ENCODE assay signal across 25 cellular contexts in genomic region chr19:3266092-3266693, GRCh38. TPM values are rescaled to one million over a fixed set of nuclear protein-coding genes. Genes with fewer than 3 reads are reported as not detected.
"Had no signal": no experiment of that assay in that cellular context is flagged by ENCODE, and none has a peak within 500 bp of the region (broad histone marks: within the 10 kb centered on the region; RNA-seq: fewer than 3 reads in every experiment).

No MANE protein-coding gene starts in this region.

- DNase-seq: activated CD4-positive, alpha-beta T cell treated with anti-CD3 and anti-CD28 coated beads for 36 hours; activated CD4-positive, alpha-beta T cell treated with anti-CD3 and anti-CD28 coated beads, Interleukin-2, amount 10 ng/mL, durations not matched to agents 7 days and 5 days; activated CD4-positive, alpha-beta T cell treated with anti-CD3 and anti-CD28 coated beads, Interleukin-2, amount 50 U/mL, for 48 hours; activated CD8-positive, alpha-beta T cell treated with anti-CD3 and anti-CD28 coated beads, Interleukin-2, amount 10 ng/mL, durations not matched to agents 7 days and 5 days; activated gamma-delta T cell; activated naive CD4-positive, alpha-beta T cell treated with Interleukin-2 at 50 U/mL for 16 hours; activated T-cell treated with anti-CD3 and anti-CD28 coated beads, Interleukin-2, amount 50 U/mL, for 24 hours; adrenal gland; MM.1S; MV-4-11; NCI-H1092; NCI-H1436 treated with DMSO at 0.1 percent for 48 hours; NCI-H187; NCI-H2081; NCI-H345; SHP77; SJCRH30 had no signal

- FAIRE-seq: TTC549 had no signal

- H3K4me1 ChIP-seq: adrenal gland, SJCRH30 had no signal

- H3K27ac ChIP-seq: adrenal gland, KMS-11, SJCRH30, SK-N-MC had no signal

- H3K9me3 ChIP-seq: adrenal gland, SJCRH30 had no signal

- H3K9ac ChIP-seq: KMS-11 had no signal

- H3K4me2 ChIP-seq: KMS-11 had no signal

- ATAC-seq: activated CD4-positive, alpha-beta T cell treated with anti-CD3 and anti-CD28 coated beads for 36 hours; activated CD8-positive, alpha-beta T cell treated with anti-CD3 and anti-CD28 coated beads, Interleukin-2, amount 10 ng/mL, durations not matched to agents 7 days and 5 days; activated naive CD4-positive, alpha-beta T cell treated with anti-CD3 and anti-CD28 coated beads, Interleukin-2, amount 50 U/mL, for 72 hours; Panc1 had no signal

- H3K36me3 ChIP-seq: adrenal gland, SJCRH30 had no signal

- H3K4me3 ChIP-seq: adrenal gland, SJCRH30 had no signal

RNA-seq across cellular contexts. Expression of gene CELF5, which starts 41.7 kb away (rescaled TPM):
- total RNA-seq: LHCN-M2, NCI-H460, RPMI7951, SJCRH30 had no signal
